8 cellular contexts compared by ENCODE assay signal in the genomic region with DNA sequence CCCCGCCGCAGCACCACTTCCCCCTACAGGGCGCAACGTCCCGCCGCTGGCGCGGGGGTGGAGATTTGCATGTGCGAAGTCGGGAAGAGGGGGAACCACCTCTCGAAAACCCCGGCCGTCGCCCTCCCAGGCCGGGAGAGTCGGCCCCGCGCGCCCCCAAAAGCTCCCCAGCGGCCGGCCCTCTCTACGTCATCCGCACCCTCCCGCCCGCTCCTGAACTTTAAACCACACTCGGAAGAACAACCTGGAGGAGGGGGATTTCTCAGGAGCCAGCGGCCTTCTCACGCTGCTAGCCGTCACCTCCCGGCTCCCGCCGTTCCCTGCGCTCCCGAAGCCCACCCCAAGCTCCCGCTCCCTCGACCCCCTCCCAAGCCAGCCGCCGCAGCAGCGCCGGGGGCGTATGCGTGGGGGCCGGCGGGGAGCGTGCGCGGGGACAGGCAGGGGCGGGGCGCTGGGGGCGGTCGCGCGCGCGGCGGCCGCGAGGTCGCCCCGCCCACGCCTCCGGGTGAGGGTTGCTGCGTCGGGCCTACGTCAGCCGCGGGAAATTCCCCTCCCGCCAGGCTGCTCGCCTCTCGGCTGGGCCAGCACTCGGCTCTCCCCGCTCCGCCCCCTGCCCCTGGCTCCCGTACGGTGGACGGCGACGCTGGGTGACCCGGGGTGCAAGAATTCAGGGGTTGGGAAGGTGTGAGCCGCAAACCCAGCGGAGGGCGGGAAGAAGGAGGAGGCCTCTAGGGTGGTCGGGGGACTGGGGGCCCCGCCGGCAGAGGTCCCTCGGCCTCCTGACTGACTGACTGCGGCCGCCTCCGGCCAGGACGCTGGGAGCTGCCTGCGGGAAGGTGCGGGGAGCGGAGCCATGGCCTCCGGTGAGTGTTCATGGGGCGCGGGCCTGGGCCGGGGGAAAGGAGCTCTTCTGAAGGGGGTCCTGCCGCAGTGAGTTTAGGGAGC. TPM values are rescaled to one million over a fixed set of nuclear protein-coding genes. Genes with fewer than 3 reads are reported as not detected.
DNase-seq lines count a peak whose midpoint lies in the region; ATAC-seq and TF ChIP-seq lines count a peak whose summit lies in the region.

A gene (plus strand): TSS at position 587 of the 945 bp plus-strand sequence. CDS start 267 bp downstream, at position 854.

- ATAC-seq in GM19463 (IDR thresholded peaks at IDR 0.05; ENCODE audit: unreplicated experiment): peak; percentile 86
- peak; percentile 86 for ATAC-seq in effector memory CD8-positive, alpha-beta T cell (replicated peaks)

- no peak for TF ChIP-seq CTCF in HL-60 (IDR thresholded peaks at IDR 0.05; ENCODE audit: insufficient read depth, low read length)

- H3K9me3 Mint-ChIP-seq in effector memory CD8-positive, alpha-beta T cell: no peaks in the 10 kb centered on the region

- peak; percentile 66 for DNase-seq in COLO829 (ENCODE audit: low spot score)
- DNase-seq in HL-60 (ENCODE audit: low read depth in 1 of 2, low spot score in 1 of 2): peak; percentile 80 to 87
- peak; percentile 78 for DNase-seq in NK-92 treated with Interleukin-12 subunit alpha and Interleukin-12 subunit beta, amount 100 ng/mL, for 24 hours (lab: John Stamatoyannopoulos, UW)
- DNase-seq in activated CD8-positive, alpha-beta memory T cell treated with anti-CD3 and anti-CD28 coated beads for 4 hours (ENCODE audit: low read depth in 2 of 2): peak; percentile 82 to 83
- DNase-seq in effector memory CD8-positive, alpha-beta T cell: peak; percentile 83 to 87 (median 86)
- DNase-seq in mesenchymal stem cell: peak; percentile 94
- DNase-seq in stimulated activated CD8-positive, alpha-beta memory T cell treated with anti-CD3 and anti-CD28 coated beads, Interleukin-12 subunit alpha, Interleukin-12 subunit beta, amount 100 ng/mL, for 24 hours (ENCODE audit: extremely low read depth): peak; percentile 80

- H3K4me3 Mint-ChIP-seq in effector memory CD8-positive, alpha-beta T cell: peak within 1 kb of the TSS; percentile 93 to 94

- peak within 1 kb of the TSS; percentile 85 for H2BK120ac ChIP-seq in mesenchymal stem cell (ENCODE audit: low read depth, low read length)

- peaks cover 39% of the 10 kb centered on the region for H3K36me3 Mint-ChIP-seq in effector memory CD8-positive, alpha-beta T cell (ENCODE audit: insufficient read depth)

- no peaks in the 10 kb centered on the region for H3K36me3 ChIP-seq in mesenchymal stem cell (ENCODE audit: control insufficient read depth in 1 of 2, insufficient read depth in 2 of 2, low read depth in 1 of 2, low read length in 2 of 2)

- peaks cover 20 to 28% of the 10 kb centered on the region in 2 donors for H3K4me1 Mint-ChIP-seq in effector memory CD8-positive, alpha-beta T cell (ENCODE audit: low read depth in 2 of 2)

- H3K18ac ChIP-seq in mesenchymal stem cell (ENCODE audit: low read depth in 1 of 2, low read length in 2 of 2): peak within 1 kb of the TSS; percentile 81 to 85

- H3K27ac ChIP-seq in HL-60 (replicated peaks) (peak within 1 kb of the TSS; percentile 94), mesenchymal stem cell (ENCODE audit: low read length, poor library complexity, severe bottlenecking) (peak within 1 kb of the TSS; percentile 68)

- no peaks in the 10 kb centered on the region for H3K27me3 Mint-ChIP-seq in effector memory CD8-positive, alpha-beta T cell

- H2BK5ac ChIP-seq in mesenchymal stem cell (ENCODE audit: low read depth, low read length, poor library complexity, severe bottlenecking): peak within 1 kb of the TSS; percentile 49

- peak within 1 kb of the TSS in 1 of 2 experiments; percentile 79 for H3K23ac ChIP-seq in mesenchymal stem cell (ENCODE audit: low read length in 2 of 2)

- WGBS in mesenchymal stem cell: under 1% methylated on average over 68 of the region's 98 CpGs

- no peaks in the 10 kb centered on the region for H3K9me3 ChIP-seq in mesenchymal stem cell (ENCODE audit: control insufficient read depth, low read length)

- H3K4ac ChIP-seq in mesenchymal stem cell (ENCODE audit: low read depth in 1 of 2, low read length in 2 of 2): peak within 1 kb of the TSS; percentile 81 to 85

- peak within 1 kb of the TSS; percentile 97 for H2AFZ ChIP-seq in mesenchymal stem cell (ENCODE audit: low read depth, low read length)

- H3K79me1 ChIP-seq in mesenchymal stem cell (replicated peaks; ENCODE audit: low read length, poor library complexity, severe bottlenecking): peaks cover 6% of the 10 kb centered on the region

- peaks cover 2% of the 10 kb centered on the region for H3K4me1 ChIP-seq in mesenchymal stem cell (ENCODE audit: control insufficient read depth, insufficient read depth, low read depth, low read length)

- H2BK15ac ChIP-seq in mesenchymal stem cell (ENCODE audit: low read depth, poor library complexity, severe bottlenecking): peak within 1 kb of the TSS; percentile 96

- H2AK5ac ChIP-seq in mesenchymal stem cell (ENCODE audit: low read length, severe bottlenecking): no peak within 1 kb of the TSS

- peak within 1 kb of the TSS in 1 of 2 experiments; percentile 87 for H3K14ac ChIP-seq in mesenchymal stem cell (ENCODE audit: low read length in 2 of 2)

- H3K9ac ChIP-seq in mesenchymal stem cell (ENCODE audit: low read length): peak within 1 kb of the TSS; percentile 98

- peak within 1 kb of the TSS; percentile 81 for H3K4me2 ChIP-seq in mesenchymal stem cell (ENCODE audit: low read length, poor library complexity, severe bottlenecking)

- peak within 1 kb of the TSS; percentile 50 for H4K91ac ChIP-seq in mesenchymal stem cell (ENCODE audit: low read length)

- peak within 1 kb of the TSS; percentile 97 to 98 for H3K27ac Mint-ChIP-seq in effector memory CD8-positive, alpha-beta T cell

- H3K27me3 ChIP-seq in HL-60 (ENCODE audit: insufficient read depth, poor library complexity, severe bottlenecking) (no peaks in the 10 kb centered on the region), mesenchymal stem cell (ENCODE audit: control insufficient read depth in 1 of 2, insufficient read depth in 1 of 2, low read length in 2 of 2) (no peaks in the 10 kb centered on the region)

- H3K4me3 ChIP-seq in HL-60 (replicated peaks; ENCODE audit: insufficient read depth, low read length): peak within 1 kb of the TSS; percentile 95
- H3K4me3 ChIP-seq in mesenchymal stem cell (ENCODE audit: insufficient read depth in 1 of 2, low read depth in 1 of 2, low read length in 2 of 2): peak within 1 kb of the TSS; percentile 91 to 92

- H2BK12ac ChIP-seq in mesenchymal stem cell (ENCODE audit: low read length in 2 of 2): no peak within 1 kb of the TSS

- peak within 1 kb of the TSS; percentile 89 for H4K8ac ChIP-seq in mesenchymal stem cell (ENCODE audit: low read length)

RNA-seq across cellular contexts. Expression of the gene that starts here (rescaled TPM):
- polyA plus RNA-seq in mesenchymal stem cell (2013, experiment 1 of 2): 3.1 TPM
- polyA plus RNA-seq in mesenchymal stem cell (2013, experiment 2 of 2): 2.7 TPM

Comparison
In these comparisons a context has a peak if more than half of its experiments do, and no peak if none do; other contexts are left out.
1. Peak in every context shown above with its lines: DNase-seq, ATAC-seq, H3K4me3 ChIP-seq and H3K27ac ChIP-seq.